8 cellular contexts compared by ENCODE assay signal in the genomic region with DNA sequence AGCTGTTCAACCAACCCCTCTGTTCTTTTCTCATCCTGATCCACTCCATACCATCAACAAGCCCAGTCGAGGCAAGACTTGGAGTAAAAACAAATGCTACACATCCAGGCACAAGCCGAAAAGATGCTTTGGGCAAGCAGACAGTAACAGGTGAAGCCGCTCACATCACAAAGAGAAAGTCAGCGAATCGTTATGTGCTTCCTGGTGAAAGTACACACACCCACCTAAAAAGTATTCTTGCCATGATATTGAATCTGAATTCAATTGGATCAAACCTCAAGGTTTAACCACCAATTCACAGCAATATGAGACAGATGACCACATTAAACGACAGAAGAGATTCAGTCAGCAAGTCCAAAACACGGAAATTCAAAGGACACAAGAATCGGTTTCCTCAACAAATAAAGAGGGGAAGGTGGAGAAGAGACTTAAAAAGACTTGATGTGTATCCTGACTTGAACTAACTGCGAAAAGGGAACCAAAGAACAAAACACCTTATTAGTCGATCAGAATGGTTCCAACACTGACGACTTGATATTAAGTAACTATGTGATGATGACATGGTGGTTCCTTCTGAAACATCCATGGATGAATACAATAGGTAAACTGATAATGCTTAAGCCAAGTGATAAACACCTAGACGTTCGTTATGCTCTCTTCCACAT. TPM values are rescaled to one million over a fixed set of nuclear protein-coding genes. Genes with fewer than 3 reads are reported as not detected.
DNase-seq lines count a peak whose midpoint lies in the region; ATAC-seq and TF ChIP-seq lines count a peak whose summit lies in the region.

No MANE protein-coding gene starts in this region.

- H3K9me3 ChIP-seq in Caco-2 (no peaks in the 10 kb centered on the region), HAP-1 (no peaks in the 10 kb centered on the region), muscle layer of colon (ENCODE audit: low read length) (no peaks in the 10 kb centered on the region)
- no peaks in the 10 kb centered on the region for H3K9me3 ChIP-seq in effector memory CD4-positive, alpha-beta T cell (ENCODE audit: control insufficient read depth, low read length)

- in situ Hi-C loops in HAP-1 (cut with MboI; ENCODE audit: low sequenced_read_pairs): no loop called here

- H3K4me3 ChIP-seq in Caco-2 (ENCODE audit: low read depth, low read length): peak overlapping the region; percentile 61
- H3K4me3 ChIP-seq in HAP-1: peak overlapping the region; percentile 89
- H3K4me3 ChIP-seq in effector memory CD4-positive, alpha-beta T cell (ENCODE audit: insufficient read depth, low read depth, low read length, poor library complexity, severe bottlenecking): peak overlapping the region; percentile 87
- H3K4me3 ChIP-seq in muscle layer of colon (ENCODE audit: low read depth in 1 of 2, low read length in 2 of 2): peak overlapping the region; percentile 75 to 79

- H3K4me1 Mint-ChIP-seq in Caco-2 (ENCODE audit: low read depth, unreplicated experiment): peaks cover 12% of the 10 kb centered on the region
- peaks cover 33% of the 10 kb centered on the region for H3K4me1 Mint-ChIP-seq in T-helper 1 cell treated with Interleukin-12 subunit alpha and Interleukin-12 subunit beta and Interleukin-4 antibody, amounts not matched to agents 30 μg/mL and 1 μg/mL, for 36 hours (ENCODE audit: low read depth)

- CTCF ChIA-PET in Caco-2 (lab: Charles Lee): no interaction called here

- H3K9ac ChIP-seq in muscle layer of colon (ENCODE audit: low read length): peak overlapping the region; percentile 77

- H3K4me1 ChIP-seq in Caco-2: no peaks in the 10 kb centered on the region
- H3K4me1 ChIP-seq in HAP-1: peaks cover 6% of the 10 kb centered on the region
- H3K4me1 ChIP-seq in effector memory CD4-positive, alpha-beta T cell (ENCODE audit: control insufficient read depth, insufficient read depth, low read length, poor library complexity, severe bottlenecking): peaks cover 11% of the 10 kb centered on the region
- H3K4me1 ChIP-seq in muscle layer of colon (ENCODE audit: insufficient read depth, low read length): peaks cover 36% of the 10 kb centered on the region

- no peaks in the 10 kb centered on the region for H3K9me3 Mint-ChIP-seq in Caco-2 (ENCODE audit: unreplicated experiment)
- no peaks in the 10 kb centered on the region for H3K9me3 Mint-ChIP-seq in T-helper 1 cell treated with Interleukin-12 subunit alpha and Interleukin-12 subunit beta and Interleukin-4 antibody, amounts not matched to agents 30 μg/mL and 1 μg/mL, for 36 hours

- H3K27me3 Mint-ChIP-seq in Caco-2 (ENCODE audit: insufficient read depth, unreplicated experiment): no peaks in the 10 kb centered on the region
- H3K27me3 Mint-ChIP-seq in T-helper 1 cell treated with Interleukin-12 subunit alpha and Interleukin-12 subunit beta and Interleukin-4 antibody, amounts not matched to agents 30 μg/mL and 1 μg/mL, for 36 hours (ENCODE audit: low read depth): peaks cover 7% of the 10 kb centered on the region

- peaks cover 21% of the 10 kb centered on the region for H3K36me3 Mint-ChIP-seq in Caco-2 (ENCODE audit: insufficient read depth, unreplicated experiment)
- H3K36me3 Mint-ChIP-seq in T-helper 1 cell treated with Interleukin-12 subunit alpha and Interleukin-12 subunit beta and Interleukin-4 antibody, amounts not matched to agents 30 μg/mL and 1 μg/mL, for 36 hours (ENCODE audit: low read depth): peaks cover 11% of the 10 kb centered on the region

- TF ChIP-seq CTCF in Caco-2 (IDR thresholded peaks at IDR 0.05; ENCODE audit: insufficient read depth in 1 of 2, low read depth in 1 of 2, low read length in 1 of 2, severe bottlenecking in 1 of 2, unreplicated experiment in 1 of 2): no peak

- no peaks in the 10 kb centered on the region for H3K27me3 ChIP-seq in Caco-2 (replicated peaks; ENCODE audit: control insufficient read depth, insufficient read depth, low read length)
- H3K27me3 ChIP-seq in HAP-1 (ENCODE audit: low read depth): no peaks in the 10 kb centered on the region
- H3K27me3 ChIP-seq in effector memory CD4-positive, alpha-beta T cell (replicated peaks; ENCODE audit: control insufficient read depth, insufficient read depth, low read length, poor library complexity, severe bottlenecking): no peaks in the 10 kb centered on the region
- no peaks in the 10 kb centered on the region for H3K27me3 ChIP-seq in muscle layer of colon (ENCODE audit: control insufficient read depth in 1 of 2, insufficient read depth in 2 of 2, low read length in 2 of 2)

- peak overlapping the region; percentile 95 for H3K27ac ChIP-seq in effector memory CD4-positive, alpha-beta T cell (ENCODE audit: insufficient read depth, low read length, poor library complexity, severe bottlenecking)
- peak overlapping the region; percentile 89 for H3K27ac ChIP-seq in muscle layer of colon (ENCODE audit: low read depth, low read length)

- intact Hi-C loops in Caco-2 (cut with micrococcal nuclease; ENCODE audit: unreplicated experiment): loop anchor here (2.0 kb wide), 1 partner anchor 32 kb away; no protein-coding TSS in a partner anchor

- POLR2A ChIA-PET in Caco-2 (lab: Charles Lee): interaction anchor here (0.6 kb wide), 1 partner anchor 33 kb away, joined by 4 read pairs; no protein-coding TSS in a partner anchor

- DNase-seq in Caco-2 (no peak), HAP-1 (ENCODE audit: low spot score in 2 of 2) (no peak), islet precursor cell (no peak)
- peak in 1 of 3 donors; percentile 16 for DNase-seq in effector memory CD4-positive, alpha-beta T cell

- ATAC-seq in HG03442 (IDR thresholded peaks at IDR 0.05; ENCODE audit: unreplicated experiment) (no peak), HG02763 (IDR thresholded peaks at IDR 0.05; ENCODE audit: unreplicated experiment) (no peak)

- BruUV-seq in Caco-2 (replicated peaks; lab: Mats Ljungman, UMichigan): no TSS peak

- peak overlapping the region; percentile 81 for H3K4me3 Mint-ChIP-seq in Caco-2 (ENCODE audit: unreplicated experiment)
- peak overlapping the region; percentile 97 for H3K4me3 Mint-ChIP-seq in T-helper 1 cell treated with Interleukin-12 subunit alpha and Interleukin-12 subunit beta and Interleukin-4 antibody, amounts not matched to agents 30 μg/mL and 1 μg/mL, for 36 hours

- H3K27ac Mint-ChIP-seq in Caco-2 (ENCODE audit: unreplicated experiment): peak overlapping the region; percentile 96
- peak overlapping the region; percentile 98 for H3K27ac Mint-ChIP-seq in T-helper 1 cell treated with Interleukin-12 subunit alpha and Interleukin-12 subunit beta and Interleukin-4 antibody, amounts not matched to agents 30 μg/mL and 1 μg/mL, for 36 hours

- H3K36me3 ChIP-seq in Caco-2 (ENCODE audit: control insufficient read depth, insufficient read depth, low read length) (no peaks in the 10 kb centered on the region), HAP-1 (replicated peaks) (no peaks in the 10 kb centered on the region; the same call in 1 of the 2 replicates), muscle layer of colon (ENCODE audit: insufficient read depth, low read length) (no peaks in the 10 kb centered on the region)
- H3K36me3 ChIP-seq in effector memory CD4-positive, alpha-beta T cell (ENCODE audit: control insufficient read depth, insufficient read depth, low read length): no peaks in the 10 kb centered on the region

RNA-seq across cellular contexts. Expression of a gene that starts 1.1 kb away (rescaled TPM):
- total RNA-seq in Caco-2 (2022): 15.5 and 16.8 TPM in 2 replicates
